Comparison of ENCODE assay signal across 13 cellular contexts in the genomic region with DNA sequence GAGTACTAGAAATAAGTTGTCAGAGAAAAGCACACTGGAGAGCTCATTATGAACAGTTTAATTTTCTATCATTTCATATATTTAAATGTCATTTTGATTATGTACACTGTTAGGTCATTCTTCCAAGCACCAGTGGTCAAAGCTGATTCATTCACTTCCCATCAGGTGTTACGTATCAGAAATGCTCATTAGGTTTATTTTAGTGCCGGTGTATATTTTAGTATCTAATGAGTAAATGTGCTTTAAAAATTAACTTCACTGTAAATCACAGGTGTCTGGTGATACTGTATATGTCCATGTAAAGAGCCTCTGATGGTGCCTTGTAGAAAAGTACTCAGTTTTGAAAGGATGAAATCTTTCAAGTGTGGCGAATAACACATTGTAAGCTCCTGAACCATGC. TPM values are rescaled to one million over a fixed set of nuclear protein-coding genes. Genes with fewer than 3 reads are reported as not detected.
DNase-seq lines count a peak whose midpoint lies in the region; ATAC-seq and TF ChIP-seq lines count a peak whose summit lies in the region.
"Had no signal": no experiment of that assay in that cellular context is flagged by ENCODE, and none has a peak within 500 bp of the region (broad histone marks: within the 10 kb centered on the region; RNA-seq: fewer than 3 reads in every experiment).

No MANE protein-coding gene starts in this region.

- no peaks in the 10 kb centered on the region for H3K27me3 ChIP-seq in thoracic aorta (replicated peaks; ENCODE audit: insufficient read depth)
- H3K27me3 ChIP-seq: SJCRH30 had no signal

- no peaks in the 10 kb centered on the region for H3K9me3 Mint-ChIP-seq in activated naive CD8-positive, alpha-beta T cell (ENCODE audit: low read depth)
- no peaks in the 10 kb centered on the region for H3K9me3 Mint-ChIP-seq in activated naive CD8-positive, alpha-beta T cell treated with anti-CD3 and anti-CD28 coated beads for 36 hours
- H3K9me3 Mint-ChIP-seq in activated T-helper 1 cell treated with anti-CD3 and anti-CD28 coated beads, Interleukin-12 subunit alpha, Interleukin-12 subunit beta, Interleukin-2, Interleukin-4 antibody, amounts not matched to agents 30 ng/mL and 10 ng/mL and 1 ng/mL, durations not matched to agents 14 hours and 24 hours and 36 hours = no peaks in the 10 kb centered on the region

- H3K4me3 ChIP-seq in thoracic aorta = peak overlapping the region; percentile 24
- H3K4me3 ChIP-seq: SJCRH30 had no signal

- TF ChIP-seq CTCF in thoracic aorta (IDR thresholded peaks at IDR 0.05) = no peak
- TF ChIP-seq CTCF in GM10248 (IDR thresholded peaks at IDR 0.05; ENCODE audit: control extremely low read depth, extremely low read depth, low read depth, missing control alignments) = no peak

- H3K4me1 Mint-ChIP-seq in activated naive CD8-positive, alpha-beta T cell (ENCODE audit: low read depth) = peaks cover 74% of the 10 kb centered on the region
- peaks cover 42% of the 10 kb centered on the region for H3K4me1 Mint-ChIP-seq in activated naive CD8-positive, alpha-beta T cell treated with anti-CD3 and anti-CD28 coated beads for 36 hours
- H3K4me1 Mint-ChIP-seq in activated T-helper 1 cell treated with anti-CD3 and anti-CD28 coated beads, Interleukin-12 subunit alpha, Interleukin-12 subunit beta, Interleukin-2, Interleukin-4 antibody, amounts not matched to agents 30 ng/mL and 10 ng/mL and 1 ng/mL, durations not matched to agents 14 hours and 24 hours and 36 hours (ENCODE audit: low read depth) = peaks cover 62% of the 10 kb centered on the region

- peak overlapping the region; percentile 65 for H3K4me3 Mint-ChIP-seq in activated naive CD8-positive, alpha-beta T cell
- no peak overlapping the region for H3K4me3 Mint-ChIP-seq in activated naive CD8-positive, alpha-beta T cell treated with anti-CD3 and anti-CD28 coated beads for 36 hours
- peak overlapping the region; percentile 37 for H3K4me3 Mint-ChIP-seq in activated T-helper 1 cell treated with anti-CD3 and anti-CD28 coated beads, Interleukin-12 subunit alpha, Interleukin-12 subunit beta, Interleukin-2, Interleukin-4 antibody, amounts not matched to agents 30 ng/mL and 10 ng/mL and 1 ng/mL, durations not matched to agents 14 hours and 24 hours and 36 hours

- peak overlapping the region; percentile 50 for H3K27ac Mint-ChIP-seq in activated naive CD8-positive, alpha-beta T cell
- H3K27ac Mint-ChIP-seq in activated naive CD8-positive, alpha-beta T cell treated with anti-CD3 and anti-CD28 coated beads for 36 hours = no peak overlapping the region
- H3K27ac Mint-ChIP-seq in activated T-helper 1 cell treated with anti-CD3 and anti-CD28 coated beads, Interleukin-12 subunit alpha, Interleukin-12 subunit beta, Interleukin-2, Interleukin-4 antibody, amounts not matched to agents 30 ng/mL and 10 ng/mL and 1 ng/mL, durations not matched to agents 14 hours and 24 hours and 36 hours = no peak overlapping the region

- peaks cover 39 to 64% of the 10 kb centered on the region in 2 donors for H3K4me1 ChIP-seq in thoracic aorta (ENCODE audit: control insufficient read depth in 1 of 2, low read depth in 2 of 2)

- intact Hi-C loops in activated T-helper 1 cell treated with anti-CD3 and anti-CD28 coated beads, Interleukin-12 subunit alpha, Interleukin-12 subunit beta, Interleukin-2, Interleukin-4 antibody, amounts not matched to agents 30 ng/mL and 10 ng/mL and 1 ng/mL, durations not matched to agents 14 hours and 24 hours and 36 hours (cut with micrococcal nuclease) = loop anchor here (1.0 to 2.0 kb wide), 2 partner anchors 10 to 15 kb away; no protein-coding TSS in a partner anchor

- peak overlapping the region in 1 of 2 donors; percentile 63 for H3K27ac ChIP-seq in thoracic aorta
- H3K27ac ChIP-seq: SJCRH30 had no signal

- H3K36me3 ChIP-seq in thoracic aorta = no peaks in the 10 kb centered on the region

- ATAC-seq in thoracic aorta (ENCODE audit: insufficient number of reproducible peaks, low FRiP score, low read depth) = no peak
- ATAC-seq: esophagus mucosa had no signal

- H3K27me3 Mint-ChIP-seq in activated naive CD8-positive, alpha-beta T cell = no peaks in the 10 kb centered on the region
- no peaks in the 10 kb centered on the region for H3K27me3 Mint-ChIP-seq in activated naive CD8-positive, alpha-beta T cell treated with anti-CD3 and anti-CD28 coated beads for 36 hours
- H3K27me3 Mint-ChIP-seq in activated T-helper 1 cell treated with anti-CD3 and anti-CD28 coated beads, Interleukin-12 subunit alpha, Interleukin-12 subunit beta, Interleukin-2, Interleukin-4 antibody, amounts not matched to agents 30 ng/mL and 10 ng/mL and 1 ng/mL, durations not matched to agents 14 hours and 24 hours and 36 hours (ENCODE audit: insufficient read depth) = no peaks in the 10 kb centered on the region

- peaks cover 6% of the 10 kb centered on the region for H3K36me3 Mint-ChIP-seq in activated naive CD8-positive, alpha-beta T cell
- H3K36me3 Mint-ChIP-seq in activated naive CD8-positive, alpha-beta T cell treated with anti-CD3 and anti-CD28 coated beads for 36 hours = peaks cover 31% of the 10 kb centered on the region
- peaks cover 27% of the 10 kb centered on the region for H3K36me3 Mint-ChIP-seq in activated T-helper 1 cell treated with anti-CD3 and anti-CD28 coated beads, Interleukin-12 subunit alpha, Interleukin-12 subunit beta, Interleukin-2, Interleukin-4 antibody, amounts not matched to agents 30 ng/mL and 10 ng/mL and 1 ng/mL, durations not matched to agents 14 hours and 24 hours and 36 hours (ENCODE audit: low read depth)

- POLR2A ChIA-PET in GM10248 (lab: Yijun Ruan, JAX) = no interaction called here

- H3K9me3 ChIP-seq in thoracic aorta = no peaks in the 10 kb centered on the region
- H3K9me3 ChIP-seq: SJCRH30 had no signal

- DNase-seq in activated naive CD8-positive, alpha-beta T cell treated with anti-CD3 and anti-CD28 coated beads for 36 hours = no peak
- no peak for DNase-seq in activated T-helper 1 cell treated with anti-CD3 and anti-CD28 coated beads, Interleukin-12 subunit alpha, Interleukin-12 subunit beta, Interleukin-2, Interleukin-4 antibody, amounts not matched to agents 30 ng/mL and 10 ng/mL and 1 ng/mL, durations not matched to agents 14 hours and 24 hours and 36 hours (ENCODE audit: low spot score)
- DNase-seq in iris pigment epithelial cell (ENCODE audit: low read depth) (peak; percentile 21), thoracic aorta (ENCODE audit: low spot score) (no peak), GM10248 (ENCODE audit: extremely low spot score) (no peak), COLO829 (ENCODE audit: low spot score) (no peak), SIG-M5 treated with dmso at 0.1 percent for 504 hours (lab: John Stamatoyannopoulos, UW; ENCODE audit: unreplicated experiment) (no peak)
- DNase-seq: AML-193, aorta, NCI-H2171, SJCRH30 had no signal

- CTCF ChIA-PET in GM10248 (lab: Yijun Ruan, JAX) = interaction anchor here (0.6 to 10.6 kb wide), 7 partner anchors 17 to 230 kb away, joined by 3 to 129 read pairs (median 4); no protein-coding TSS in a partner anchor

RNA-seq across cellular contexts. Expression of a gene that starts 3.5 kb away (rescaled TPM):
- total RNA-seq in activated naive CD8-positive, alpha-beta T cell treated with anti-CD3 and anti-CD28 coated beads for 36 hours = 10 to 100 TPM; 57.1 to 59.9 TPM
- total RNA-seq in activated T-helper 1 cell treated with anti-CD3 and anti-CD28 coated beads, Interleukin-12 subunit alpha, Interleukin-12 subunit beta, Interleukin-2, Interleukin-4 antibody, amounts not matched to agents 30 ng/mL and 10 ng/mL and 1 ng/mL, durations not matched to agents 14 hours and 24 hours and 36 hours = 103 and 116 TPM in 2 replicates
- 100 to 1,000 TPM; 108 to 172 TPM for total RNA-seq in thoracic aorta
